Comparison of ENCODE assay signal across 1 cellular context in genomic region chr3:82087958-82088357, GRCh38.
TF ChIP-seq lines count a peak whose summit lies in the region.

No MANE protein-coding gene starts in this region.

TF ChIP-seq in H1, 55 proteins besides CTCF, POLR2A, EP300 and RAD21:
- TF ChIP-seq SP1 (IDR thresholded peaks at IDR 0.05; ENCODE audit: low read depth, low read length) = no peak
